In the genomic region with DNA sequence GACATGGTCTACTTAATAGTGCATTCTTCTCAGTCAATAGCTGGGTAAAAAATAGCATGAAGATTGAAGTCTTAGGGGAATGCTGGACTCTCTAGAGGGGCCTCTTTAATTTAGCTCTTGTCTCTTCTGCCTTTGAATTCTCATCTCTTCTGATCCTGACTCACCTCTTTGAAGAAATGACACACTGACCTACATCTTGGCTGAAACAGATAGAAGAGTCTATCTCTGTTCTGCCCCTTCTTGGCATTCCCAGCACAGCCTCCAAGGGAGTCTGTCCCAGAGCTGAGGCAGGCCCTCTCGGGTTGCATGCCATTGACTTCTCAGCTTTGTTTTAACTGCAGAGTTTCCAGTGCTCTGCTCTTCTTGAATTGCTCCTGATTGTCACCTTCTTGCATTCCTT, we compare ENCODE assay signal across 1 cellular context.
TF ChIP-seq lines count a peak whose summit lies in the region.

No MANE protein-coding gene starts in this region.

TF ChIP-seq in GM23338, 12 proteins besides CTCF, POLR2A, EP300 and RAD21 (continued from another document):
- no peak for TF ChIP-seq ZNF462 (CRISPR knock-in tag; IDR thresholded peaks at IDR 0.05)
